ENCODE assay signal across 17 cellular contexts in the genomic region with DNA sequence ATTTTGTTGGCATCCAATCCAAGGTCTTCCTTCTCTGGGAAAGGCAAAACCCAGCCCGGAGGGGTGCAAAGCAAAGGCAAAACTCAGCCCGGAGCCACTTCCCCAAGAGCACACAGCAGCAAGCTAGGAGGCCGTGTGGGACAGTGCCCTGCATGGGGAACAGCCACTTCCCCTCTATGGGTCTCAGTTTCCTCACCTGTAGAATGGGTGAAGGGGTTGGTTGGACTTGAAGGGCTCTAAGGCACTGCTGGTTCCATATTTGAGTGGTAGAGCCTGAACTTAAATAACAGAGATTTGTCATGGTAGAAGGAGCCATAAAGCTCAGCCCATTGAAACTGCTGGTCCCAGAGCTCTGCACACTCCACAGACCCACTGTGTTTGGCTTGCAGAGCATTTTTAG.
"Had no signal": no experiment of that assay in that cellular context is flagged by ENCODE, and none has a peak within 500 bp of the region (broad histone marks: within the 10 kb centered on the region; RNA-seq: fewer than 3 reads in every experiment).

No MANE protein-coding gene starts in this region.

- H3K36me3 Mint-ChIP-seq: naive thymus-derived CD4-positive, alpha-beta T cell; type B pancreatic cell had no signal

- H3K9me3 ChIP-seq: sigmoid colon had no signal

- H3K27me3 ChIP-seq: foreskin keratinocyte had no signal

- H3K36me3 ChIP-seq: sigmoid colon had no signal

- FAIRE-seq: kidney, urothelium cell line had no signal

- H3K9me3 Mint-ChIP-seq: endodermal cell; naive thymus-derived CD4-positive, alpha-beta T cell; nephron progenitor cell; type B pancreatic cell had no signal

- H3K27ac ChIP-seq: coronary artery, foreskin keratinocyte, sigmoid colon, skin epidermis had no signal

- H3K27me3 Mint-ChIP-seq: naive thymus-derived CD4-positive, alpha-beta T cell had no signal

- H3K27ac Mint-ChIP-seq: endodermal cell; naive thymus-derived CD4-positive, alpha-beta T cell; nephron progenitor cell; type B pancreatic cell had no signal

- H3K4me3 Mint-ChIP-seq: endodermal cell; naive thymus-derived CD4-positive, alpha-beta T cell; nephron progenitor cell; type B pancreatic cell had no signal

- ATAC-seq: foreskin keratinocyte; left colon; left ventricle myocardium superior; naive thymus-derived CD4-positive, alpha-beta T cell had no signal

- H3K4me3 ChIP-seq: coronary artery, lung, sigmoid colon, skin epidermis had no signal

- DNase-seq: effector CD4-positive, alpha-beta T cell; endodermal cell; erythroblast; foreskin keratinocyte; kidney; left colon; left ventricle myocardium superior; naive thymus-derived CD4-positive, alpha-beta T cell; nephron progenitor cell; sigmoid colon; stimulated activated CD4-positive, alpha-beta T cell treated with anti-CD3 and anti-CD28 coated beads, Interleukin-2, amount 100 ng/mL, for 24 hours; stimulated activated naive CD4-positive, alpha-beta T cell treated with Interleukin-2 at 50 U/mL for 16 hours had no signal
